ENCODE assay signal across 8 cellular contexts in the genomic region with DNA sequence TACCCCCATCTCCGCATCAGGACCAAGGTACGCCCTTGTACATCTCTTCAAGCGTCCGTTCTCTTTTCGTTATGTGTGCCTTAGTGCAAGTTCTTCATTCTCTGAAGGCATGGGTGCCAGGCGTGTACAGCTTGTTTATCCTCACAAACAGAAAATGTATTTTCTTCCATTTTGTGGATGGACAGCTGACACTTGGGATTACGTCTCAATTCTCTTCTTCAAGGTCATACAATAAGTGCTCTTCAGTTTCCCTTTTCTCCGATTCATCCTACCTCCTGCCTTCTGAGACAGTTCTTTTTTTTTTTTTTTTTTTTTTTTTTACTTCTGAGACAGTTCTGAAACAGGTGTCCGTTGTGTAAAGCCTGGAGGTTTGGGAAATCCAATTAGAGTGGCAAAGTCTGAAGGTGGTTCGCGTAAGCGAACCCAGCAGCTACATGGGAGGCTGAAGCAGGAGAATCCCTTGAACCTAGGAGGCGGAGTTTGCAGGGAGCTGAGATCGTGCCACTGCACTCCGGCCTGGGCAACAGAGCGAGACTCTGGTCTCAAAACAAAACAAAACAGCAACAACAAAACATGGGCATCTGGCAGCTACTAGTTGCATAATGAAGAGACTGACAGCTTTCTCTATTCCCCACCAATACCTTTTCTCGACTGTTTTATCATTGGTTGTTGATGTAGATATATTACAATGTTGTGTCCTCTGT. TPM values are rescaled to one million over a fixed set of nuclear protein-coding genes. Genes with fewer than 3 reads are reported as not detected.
A peak's percentile ranks its signal among the peaks of the same experiment; 100 is the strongest.
DNase-seq lines count a peak whose midpoint lies in the region; ATAC-seq and TF ChIP-seq lines count a peak whose summit lies in the region.

No MANE protein-coding gene starts in this region.

- H3K4me1 ChIP-seq in HEK293 (ENCODE audit: control insufficient read depth, insufficient read depth, low read length): no peaks in the 10 kb centered on the region
- peaks cover 11 to 24% of the 10 kb centered on the region in 2 donors for H3K4me1 ChIP-seq in left lung
- peaks cover 0 to 27% (median 15%) of the 10 kb centered on the region in 4 donors for H3K4me1 ChIP-seq in tibial nerve

- TF ChIP-seq CTCF in 22Rv1 (IDR thresholded peaks at IDR 0.05) (no peak), HEK293 (tag by site-specific recombination; IDR thresholded peaks at IDR 0.05) (no peak), left lung (IDR thresholded peaks at IDR 0.05) (no peak), tibial nerve (IDR thresholded peaks at IDR 0.05) (no peak)

- H3K36me3 ChIP-seq in HEK293 (ENCODE audit: control insufficient read depth in 2 of 2, insufficient read depth in 1 of 2, low read length in 2 of 2) (peaks cover 28 to 40% of the 10 kb centered on the region in 2 experiments; a peak in 2 of 3 replicates), left lung (peaks cover 0 to 37% of the 10 kb centered on the region in 2 donors), tibial nerve (peaks cover 0 to 38% (median 3%) of the 10 kb centered on the region in 3 donors)

- no peak for TF ChIP-seq EP300 in tibial nerve (IDR thresholded peaks at IDR 0.05)

- POLR2A ChIA-PET in HEK293 (lab: Yijun Ruan, JAX): interaction anchor here (0.6 to 2.4 kb wide), 10 partner anchors 9 to 1053 kb away, joined by 3 to 17 read pairs (median 4); a partner anchor contains a TSS

- CTCF ChIA-PET in HEK293 (lab: Yijun Ruan, JAX): interaction anchor here (0.6 to 4.3 kb wide), 14 partner anchors 9 to 231 kb away, joined by 3 to 20 read pairs (median 4); no protein-coding TSS in a partner anchor

- 37 to 42% methylated on average over 17 of the region's 17 CpGs for WGBS in tibial nerve, 2 donors

- H3K27me3 ChIP-seq in left lung: peaks cover 0 to 2% of the 10 kb centered on the region in 2 donors
- peaks cover 0 to 3% of the 10 kb centered on the region in 2 donors for H3K27me3 ChIP-seq in tibial nerve

- TF ChIP-seq POLR2A in tibial nerve (IDR thresholded peaks at IDR 0.05): no peak

- peak overlapping the region; percentile 92 for H3K27ac ChIP-seq in 22Rv1
- H3K27ac ChIP-seq in HEK293 (ENCODE audit: extremely low read depth, low read depth, low read length): peak overlapping the region; percentile 75
- H3K27ac ChIP-seq in angular gyrus (ENCODE audit: low read depth, low read length): peak overlapping the region; percentile 67
- peak overlapping the region in 1 of 2 donors; percentile 85 for H3K27ac ChIP-seq in left lung
- peak overlapping the region in 3 of 4 donors; percentile 86 to 90 (median 88) for H3K27ac ChIP-seq in tibial nerve

- no peaks in the 10 kb centered on the region for H3K9me3 ChIP-seq in HEK293 (ENCODE audit: control insufficient read depth, insufficient read depth, low read depth, low read length)
- H3K9me3 ChIP-seq in left lung: no peaks in the 10 kb centered on the region
- no peaks in the 10 kb centered on the region for H3K9me3 ChIP-seq in tibial nerve

- ATAC-seq in left lung: peak; percentile 2
- no peak for ATAC-seq in HG03097 (IDR thresholded peaks at IDR 0.05; ENCODE audit: low FRiP score, unreplicated experiment)
- no peak for ATAC-seq in GM18517 (IDR thresholded peaks at IDR 0.05; ENCODE audit: unreplicated experiment)

- H3K4me3 ChIP-seq in HEK293 (ENCODE audit: low read depth, low read length): peak overlapping the region; percentile 90
- H3K4me3 ChIP-seq in left lung: peak overlapping the region; percentile 74 to 90
- H3K4me3 ChIP-seq in tibial nerve: peak overlapping the region; percentile 62 to 88 (median 80)

- intact Hi-C loops in left lung (cut with DNase I): loop anchor here in 1 of 2 donors (10.0 kb wide), 1 partner anchor 84 kb away; no protein-coding TSS in a partner anchor

- no peak for DNase-seq in left lung
- DNase-seq in tibial nerve (ENCODE audit: low spot score in 2 of 2): no peak
- DNase-seq in NCI-H1930 (lab: John Stamatoyannopoulos, UW): no peak

TF ChIP-seq in HEK293, 187 proteins besides CTCF, POLR2A, EP300 and RAD21:
- TF ChIP-seq ZNF266 (tag by site-specific recombination; IDR thresholded peaks at IDR 0.05; ENCODE audit: low read depth): no peak
- TF ChIP-seq ZNF121 (tag by site-specific recombination; IDR thresholded peaks at IDR 0.05): peak; percentile 78
- TF ChIP-seq, protein P1, sequence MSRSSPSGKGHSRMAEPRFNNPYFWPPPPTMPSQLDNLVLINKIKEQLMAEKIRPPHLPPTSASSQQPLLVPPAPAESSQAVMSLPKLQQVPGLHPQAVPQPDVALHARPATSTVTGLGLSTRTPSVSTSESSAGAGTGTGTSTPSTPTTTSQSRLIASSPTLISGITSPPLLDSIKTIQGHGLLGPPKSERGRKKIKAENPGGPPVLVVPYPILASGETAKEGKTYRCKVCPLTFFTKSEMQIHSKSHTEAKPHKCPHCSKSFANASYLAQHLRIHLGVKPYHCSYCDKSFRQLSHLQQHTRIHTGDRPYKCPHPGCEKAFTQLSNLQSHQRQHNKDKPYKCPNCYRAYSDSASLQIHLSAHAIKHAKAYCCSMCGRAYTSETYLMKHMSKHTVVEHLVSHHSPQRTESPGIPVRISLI (tag by site-specific recombination; IDR thresholded peaks at IDR 0.05): peak; percentile 86
- TF ChIP-seq ZFP69B (tag by site-specific recombination; IDR thresholded peaks at IDR 0.05): 0 out of 2 replicates have a peak, but pooled peaks have one; percentile 4

RNA-seq across cellular contexts. Expression of a gene that starts 0.7 kb away (rescaled TPM):
- total RNA-seq in left lung (100 to 1,000 TPM; 308 to 311 TPM), tibial nerve (100 to 1,000 TPM; 458 to 661 (median 570) TPM)

RNA-seq across cellular contexts. Expression of a gene that starts 7.5 kb away (rescaled TPM):
- total RNA-seq in left lung (10 to 100 TPM; 21.9 to 29.1 TPM), tibial nerve (10 to 100 TPM in 1 of 4 donors, 1 to 10 TPM in 3; 2.4 to 17.0 (median 7.0) TPM)

RNA-seq across cellular contexts. Expression of a gene that starts 7.6 kb away (rescaled TPM):
- total RNA-seq in left lung: 10 to 100 TPM; 30.1 TPM
- 10 to 100 TPM; 21.0 to 37.3 (median 29.2) TPM for total RNA-seq in tibial nerve

RNA-seq across cellular contexts. Expression of a gene that starts 30.9 kb away (rescaled TPM):
- total RNA-seq in left lung (100 to 1,000 TPM; 120 to 136 TPM), tibial nerve (10 to 100 TPM; 66.6 to 90.6 (median 77.1) TPM)

RNA-seq across cellular contexts. Expression of a gene that starts 57.3 kb away (rescaled TPM):
- total RNA-seq in left lung: 100 to 1,000 TPM; 342 to 352 TPM
- total RNA-seq in tibial nerve: 100 to 1,000 TPM; 175 to 306 (median 258) TPM
